Comparison of ENCODE assay signal across 8 cellular contexts in genomic region chrX:15493118-15494082, GRCh38. TPM values are rescaled to one million over a fixed set of nuclear protein-coding genes. Genes with fewer than 3 reads are reported as not detected.
DNase-seq lines count a peak whose midpoint lies in the region; ATAC-seq, FAIRE-seq and TF ChIP-seq lines count a peak whose summit lies in the region.

Gene PIR, minus strand, starts transcription at chrX:15493333. Its CDS starts 2,076 bp downstream, at chrX:15491257.

- peaks cover 0 to 5% of the 10 kb centered on the region in 2 donors for H3K4me1 ChIP-seq in thoracic aorta (ENCODE audit: control insufficient read depth in 1 of 2, low read depth in 2 of 2)

- no peaks in the 10 kb centered on the region for H3K27me3 ChIP-seq in thoracic aorta (replicated peaks; ENCODE audit: insufficient read depth)

- H3K36me3 Mint-ChIP-seq in activated naive CD4-positive, alpha-beta T cell treated with anti-CD3 and anti-CD28 coated beads, Interleukin-2, amount 10 ng/mL, durations not matched to agents 7 days and 5 days: peaks cover 2% of the 10 kb centered on the region

- no peaks in the 10 kb centered on the region for H3K36me3 ChIP-seq in thoracic aorta

- ATAC-seq in thoracic aorta (ENCODE audit: insufficient number of reproducible peaks, low FRiP score, low read depth): peak; percentile 83

- H3K9me3 ChIP-seq in thoracic aorta: no peaks in the 10 kb centered on the region

- DNase-seq in GDM1 (lab: John Stamatoyannopoulos, UW) (peak; percentile 34), H54 (ENCODE audit: insufficient read length, low spot score) (peak; percentile 46), LoVo (ENCODE audit: low spot score) (peak; percentile 82), SHP77 treated with DMSO at 0.1 percent for 48 hours (lab: John Stamatoyannopoulos, UW) (peak; percentile 68), glomerular endothelial cell (ENCODE audit: extremely low read depth, low read depth, low spot score) (no peak), nucleus accumbens (lab: John Stamatoyannopoulos, UW) (peak; percentile 12 to 86 (median 71)), thoracic aorta (ENCODE audit: low spot score) (peak; percentile 50)
- peak; percentile 65 for DNase-seq in activated naive CD4-positive, alpha-beta T cell treated with anti-CD3 and anti-CD28 coated beads, Interleukin-2, amount 10 ng/mL, durations not matched to agents 7 days and 5 days

- TF ChIP-seq CTCF in thoracic aorta (IDR thresholded peaks at IDR 0.05): peak; percentile 41

- H3K27ac Mint-ChIP-seq in activated naive CD4-positive, alpha-beta T cell treated with anti-CD3 and anti-CD28 coated beads, Interleukin-2, amount 10 ng/mL, durations not matched to agents 7 days and 5 days: peak within 1 kb of the TSS; percentile 73

- H3K4me3 ChIP-seq in thoracic aorta: peak within 1 kb of the TSS; percentile 79

- CTCF ChIA-PET in activated naive CD4-positive, alpha-beta T cell treated with anti-CD3 and anti-CD28 coated beads, Interleukin-2, amount 10 ng/mL, durations not matched to agents 7 days and 5 days (lab: Charles Lee): no interaction called here

- no peaks in the 10 kb centered on the region for H3K9me3 Mint-ChIP-seq in activated naive CD4-positive, alpha-beta T cell treated with anti-CD3 and anti-CD28 coated beads, Interleukin-2, amount 10 ng/mL, durations not matched to agents 7 days and 5 days

- H3K4me1 Mint-ChIP-seq in activated naive CD4-positive, alpha-beta T cell treated with anti-CD3 and anti-CD28 coated beads, Interleukin-2, amount 10 ng/mL, durations not matched to agents 7 days and 5 days: peaks cover 17% of the 10 kb centered on the region

- TF ChIP-seq POLR2A in H54 (IDR thresholded peaks at IDR 0.05; ENCODE audit: low read depth, low read length): peak; percentile 41; the same call in 1 of the 2 replicates

- peak within 1 kb of the TSS; percentile 78 for H3K4me3 Mint-ChIP-seq in activated naive CD4-positive, alpha-beta T cell treated with anti-CD3 and anti-CD28 coated beads, Interleukin-2, amount 10 ng/mL, durations not matched to agents 7 days and 5 days

- peaks cover 4% of the 10 kb centered on the region for H3K27me3 Mint-ChIP-seq in activated naive CD4-positive, alpha-beta T cell treated with anti-CD3 and anti-CD28 coated beads, Interleukin-2, amount 10 ng/mL, durations not matched to agents 7 days and 5 days

- peak within 1 kb of the TSS; percentile 50 to 74 for H3K27ac ChIP-seq in thoracic aorta

- no peak for FAIRE-seq in H54 (lab: Jason Lieb, UNC)

RNA-seq across cellular contexts. Expression of gene PIR, which starts in this region (rescaled TPM):
- 47.3 and 66.4 TPM in 2 replicates for total RNA-seq in glomerular endothelial cell
- total RNA-seq in thoracic aorta: 10 to 100 TPM; 13.5 to 47.4 TPM
